Comparison of ENCODE assay signal across 1 cellular context in genomic region chr4:1939664-1940509, GRCh38.
TF ChIP-seq lines count a peak whose summit lies in the region.

No MANE protein-coding gene starts in this region.

TF ChIP-seq in GM23338, 12 proteins besides CTCF, POLR2A, EP300 and RAD21 (continued from another document):
- no peak for TF ChIP-seq POLR2AphosphoS5 (IDR thresholded peaks at IDR 0.05; ENCODE audit: low read depth)
- no peak for TF ChIP-seq ZNF114 (CRISPR knock-in tag; IDR thresholded peaks at IDR 0.05)
- no peak for TF ChIP-seq EZH2 (IDR thresholded peaks at IDR 0.05; ENCODE audit: low read depth, unreplicated experiment)
- TF ChIP-seq, protein P1, sequence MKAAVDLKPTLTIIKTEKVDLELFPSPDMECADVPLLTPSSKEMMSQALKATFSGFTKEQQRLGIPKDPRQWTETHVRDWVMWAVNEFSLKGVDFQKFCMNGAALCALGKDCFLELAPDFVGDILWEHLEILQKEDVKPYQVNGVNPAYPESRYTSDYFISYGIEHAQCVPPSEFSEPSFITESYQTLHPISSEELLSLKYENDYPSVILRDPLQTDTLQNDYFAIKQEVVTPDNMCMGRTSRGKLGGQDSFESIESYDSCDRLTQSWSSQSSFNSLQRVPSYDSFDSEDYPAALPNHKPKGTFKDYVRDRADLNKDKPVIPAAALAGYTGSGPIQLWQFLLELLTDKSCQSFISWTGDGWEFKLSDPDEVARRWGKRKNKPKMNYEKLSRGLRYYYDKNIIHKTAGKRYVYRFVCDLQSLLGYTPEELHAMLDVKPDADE (IDR thresholded peaks at IDR 0.05) = no peak
- no peak for TF ChIP-seq NANOG (IDR thresholded peaks at IDR 0.05; ENCODE audit: borderline replicate concordance)
- TF ChIP-seq, protein P2, sequence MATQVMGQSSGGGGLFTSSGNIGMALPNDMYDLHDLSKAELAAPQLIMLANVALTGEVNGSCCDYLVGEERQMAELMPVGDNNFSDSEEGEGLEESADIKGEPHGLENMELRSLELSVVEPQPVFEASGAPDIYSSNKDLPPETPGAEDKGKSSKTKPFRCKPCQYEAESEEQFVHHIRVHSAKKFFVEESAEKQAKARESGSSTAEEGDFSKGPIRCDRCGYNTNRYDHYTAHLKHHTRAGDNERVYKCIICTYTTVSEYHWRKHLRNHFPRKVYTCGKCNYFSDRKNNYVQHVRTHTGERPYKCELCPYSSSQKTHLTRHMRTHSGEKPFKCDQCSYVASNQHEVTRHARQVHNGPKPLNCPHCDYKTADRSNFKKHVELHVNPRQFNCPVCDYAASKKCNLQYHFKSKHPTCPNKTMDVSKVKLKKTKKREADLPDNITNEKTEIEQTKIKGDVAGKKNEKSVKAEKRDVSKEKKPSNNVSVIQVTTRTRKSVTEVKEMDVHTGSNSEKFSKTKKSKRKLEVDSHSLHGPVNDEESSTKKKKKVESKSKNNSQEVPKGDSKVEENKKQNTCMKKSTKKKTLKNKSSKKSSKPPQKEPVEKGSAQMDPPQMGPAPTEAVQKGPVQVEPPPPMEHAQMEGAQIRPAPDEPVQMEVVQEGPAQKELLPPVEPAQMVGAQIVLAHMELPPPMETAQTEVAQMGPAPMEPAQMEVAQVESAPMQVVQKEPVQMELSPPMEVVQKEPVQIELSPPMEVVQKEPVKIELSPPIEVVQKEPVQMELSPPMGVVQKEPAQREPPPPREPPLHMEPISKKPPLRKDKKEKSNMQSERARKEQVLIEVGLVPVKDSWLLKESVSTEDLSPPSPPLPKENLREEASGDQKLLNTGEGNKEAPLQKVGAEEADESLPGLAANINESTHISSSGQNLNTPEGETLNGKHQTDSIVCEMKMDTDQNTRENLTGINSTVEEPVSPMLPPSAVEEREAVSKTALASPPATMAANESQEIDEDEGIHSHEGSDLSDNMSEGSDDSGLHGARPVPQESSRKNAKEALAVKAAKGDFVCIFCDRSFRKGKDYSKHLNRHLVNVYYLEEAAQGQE (IDR thresholded peaks at IDR 0.05; ENCODE audit: unreplicated experiment) = no peak
- TF ChIP-seq ZNF331 (CRISPR knock-in tag; IDR thresholded peaks at IDR 0.05; ENCODE audit: low read depth) = no peak
- no peak for TF ChIP-seq EZH2phosphoT487 (IDR thresholded peaks at IDR 0.05; ENCODE audit: unreplicated experiment)
- TF ChIP-seq STAT1 (IDR thresholded peaks at IDR 0.05; ENCODE audit: unreplicated experiment) = no peak
- no peak for TF ChIP-seq CREB1 (CRISPR knock-in tag; IDR thresholded peaks at IDR 0.05; ENCODE audit: low read depth)
- no peak for TF ChIP-seq JUNB (IDR thresholded peaks at IDR 0.05; ENCODE audit: unreplicated experiment)
